Comparison of ENCODE assay signal across 8 cellular contexts in genomic region chr10:87861566-87861952, GRCh38. TPM values are rescaled to one million over a fixed set of nuclear protein-coding genes. Genes with fewer than 3 reads are reported as not detected.
DNase-seq lines count a peak whose midpoint lies in the region; ATAC-seq and TF ChIP-seq lines count a peak whose summit lies in the region.

No MANE protein-coding gene starts in this region.

- DNase-seq in C1 segment of cervical spinal cord (lab: John Stamatoyannopoulos, UW), result peak in 8 of 14 donors; percentile 45 to 84 (median 76)
- DNase-seq in HL-60 (ENCODE audit: low read depth in 1 of 2, low spot score in 1 of 2), result peak; percentile 76 to 81
- DNase-seq in activated CD4-positive, alpha-beta memory T cell treated with anti-CD3 and anti-CD28 coated beads for 36 hours, result no peak
- peak; percentile 90 for DNase-seq in fibroblast of villous mesenchyme (ENCODE audit: low read depth)
- DNase-seq in DMS79 (lab: John Stamatoyannopoulos, UW), result no peak
- no peak for DNase-seq in amniotic stem cell (lab: John Stamatoyannopoulos, UW)

- H4K20me1 ChIP-seq in neural cell (ENCODE audit: insufficient read depth), result peaks cover 18% of the 10 kb centered on the region

- no peak overlapping the region for H3K27ac Mint-ChIP-seq in activated CD4-positive, alpha-beta memory T cell treated with anti-CD3 and anti-CD28 coated beads for 36 hours

- peak overlapping the region; percentile 65 for H3K4me2 ChIP-seq in neural cell (ENCODE audit: low read length)

- peak overlapping the region; percentile 86 for H3K4me3 ChIP-seq in HL-60 (replicated peaks; ENCODE audit: insufficient read depth, low read length)
- H3K4me3 ChIP-seq in fibroblast of villous mesenchyme (ENCODE audit: low read depth, low read length), result peak overlapping the region; percentile 93
- peak overlapping the region; percentile 80 for H3K4me3 ChIP-seq in neural cell (ENCODE audit: low read length)

- H3K9me3 Mint-ChIP-seq in activated CD4-positive, alpha-beta memory T cell treated with anti-CD3 and anti-CD28 coated beads for 36 hours, result no peaks in the 10 kb centered on the region

- H3K27me3 ChIP-seq in HL-60 (ENCODE audit: insufficient read depth, poor library complexity, severe bottlenecking) (no peaks in the 10 kb centered on the region), neural cell (ENCODE audit: insufficient read depth, low read depth, low read length) (no peaks in the 10 kb centered on the region)

- ATAC-seq in GM19324 (IDR thresholded peaks at IDR 0.05; ENCODE audit: low FRiP score, unreplicated experiment), result peak; percentile 5

- H3K27ac ChIP-seq in HL-60 (replicated peaks), result peak overlapping the region; percentile 91
- H3K27ac ChIP-seq in neural cell (ENCODE audit: low read length), result peak overlapping the region; percentile 99

- TF ChIP-seq RAD21 in neural cell (conservative IDR thresholded peaks at IDR 0.05), result no peak

- no peak for TF ChIP-seq EP300 in neural cell (conservative IDR thresholded peaks at IDR 0.05; ENCODE audit: poor library complexity, severe bottlenecking)

- H3K4me3 Mint-ChIP-seq in activated CD4-positive, alpha-beta memory T cell treated with anti-CD3 and anti-CD28 coated beads for 36 hours, result peak overlapping the region; percentile 90

- H3F3A ChIP-seq in neural cell (ENCODE audit: insufficient read depth, low read length, poor library complexity, severe bottlenecking), result peaks cover 10% of the 10 kb centered on the region

- H2AFZ ChIP-seq in neural cell (ENCODE audit: low read depth, low read length), result peak overlapping the region; percentile 97

- CTCF ChIA-PET in activated CD4-positive, alpha-beta memory T cell treated with anti-CD3 and anti-CD28 coated beads for 36 hours (lab: Charles Lee), result interaction anchor here (1.0 to 3.6 kb wide), 10 partner anchors 11 to 721 kb away, joined by 3 to 34 read pairs (median 6); partner anchors contain the start of gene ATAD1

- no peaks in the 10 kb centered on the region for H3K27me3 Mint-ChIP-seq in activated CD4-positive, alpha-beta memory T cell treated with anti-CD3 and anti-CD28 coated beads for 36 hours

- POLR2A ChIA-PET in activated CD4-positive, alpha-beta memory T cell treated with anti-CD3 and anti-CD28 coated beads for 36 hours (lab: Charles Lee), result interaction anchor here (0.7 to 4.3 kb wide), 9 partner anchors 34 to 721 kb away, joined by 3 to 33 read pairs (median 5); partner anchors contain the start of genes ATAD1, MINPP1 and RNLS

- H3K79me2 ChIP-seq in neural cell (replicated peaks; ENCODE audit: insufficient read depth, low read length), result peaks cover 23% of the 10 kb centered on the region

- H3K36me3 ChIP-seq in neural cell (ENCODE audit: insufficient read depth, low read length), result no peaks in the 10 kb centered on the region

- TF ChIP-seq CTCF in HL-60 (IDR thresholded peaks at IDR 0.05; ENCODE audit: insufficient read depth, low read length) (no peak), fibroblast of villous mesenchyme (IDR thresholded peaks at IDR 0.05; ENCODE audit: insufficient read depth, low read depth, low read length) (peak; percentile 36), neural cell (IDR thresholded peaks at IDR 0.05; ENCODE audit: poor library complexity, severe bottlenecking) (no peak)

- peaks cover 9% of the 10 kb centered on the region for H3K36me3 Mint-ChIP-seq in activated CD4-positive, alpha-beta memory T cell treated with anti-CD3 and anti-CD28 coated beads for 36 hours

- peaks cover 29% of the 10 kb centered on the region for H3K4me1 Mint-ChIP-seq in activated CD4-positive, alpha-beta memory T cell treated with anti-CD3 and anti-CD28 coated beads for 36 hours (ENCODE audit: low read depth)

- H3K9me3 ChIP-seq in neural cell (ENCODE audit: low read length), result no peaks in the 10 kb centered on the region

- intact Hi-C loops in activated CD4-positive, alpha-beta memory T cell treated with anti-CD3 and anti-CD28 coated beads for 36 hours (cut with micrococcal nuclease), result loop anchor here (2.0 to 10.0 kb wide), 6 partner anchors 204 to 1391 kb away; partner anchors contain the start of genes LIPA and PAPSS2

- H3K9me2 ChIP-seq in neural cell (ENCODE audit: insufficient read depth, low read length), result no peaks in the 10 kb centered on the region

- peak overlapping the region; percentile 98 for H3K9ac ChIP-seq in neural cell (ENCODE audit: low read length)

TF ChIP-seq in neural cell, 6 proteins besides CTCF, POLR2A, EP300 and RAD21:
- TF ChIP-seq SMC3 (conservative IDR thresholded peaks at IDR 0.05; ENCODE audit: poor library complexity), result no peak
- no peak for TF ChIP-seq MXI1 (conservative IDR thresholded peaks at IDR 0.05; ENCODE audit: poor library complexity, severe bottlenecking)
- no peak for TF ChIP-seq POLR2AphosphoS5 (IDR thresholded peaks at IDR 0.05)
- TF ChIP-seq TAF1 (IDR thresholded peaks at IDR 0.05; ENCODE audit: low read depth), result no peak

RNA-seq across cellular contexts. Expression of gene KLLN, which starts 1.8 kb away (rescaled TPM):
- under 1 TPM; 0.19 to 0.29 TPM for total RNA-seq in activated CD4-positive, alpha-beta memory T cell treated with anti-CD3 and anti-CD28 coated beads for 36 hours
- 0.86 and 0.97 TPM in 2 replicates for total RNA-seq in fibroblast of villous mesenchyme
- 0.30 and 0.77 TPM in 2 replicates for polyA plus RNA-seq in neural cell
- 2.8 and 2.9 TPM in 2 replicates for polyA minus RNA-seq in neural cell

RNA-seq across cellular contexts. Expression of gene PTEN, which starts 1.9 kb away (rescaled TPM):
- 10 to 100 TPM; 31.9 to 36.8 TPM for total RNA-seq in activated CD4-positive, alpha-beta memory T cell treated with anti-CD3 and anti-CD28 coated beads for 36 hours
- total RNA-seq in fibroblast of villous mesenchyme, result 265 and 276 TPM in 2 replicates
- 47.3 and 50.4 TPM in 2 replicates for polyA plus RNA-seq in neural cell
- polyA minus RNA-seq in neural cell, result 218 and 240 TPM in 2 replicates

RNA-seq across cellular contexts. Expression of gene ATAD1, which starts 43.5 kb away (rescaled TPM):
- total RNA-seq in activated CD4-positive, alpha-beta memory T cell treated with anti-CD3 and anti-CD28 coated beads for 36 hours, result 10 to 100 TPM; 39.4 to 42.8 TPM
- 30.6 and 51.8 TPM in 2 replicates for total RNA-seq in fibroblast of villous mesenchyme
- polyA plus RNA-seq in neural cell, result 136 and 165 TPM in 2 replicates
- 165 and 188 TPM in 2 replicates for polyA minus RNA-seq in neural cell

Comparison
In these comparisons a context has a peak if more than half of its experiments do, and no peak if none do; other contexts are left out.
1. DNase-seq: peak in C1 segment of cervical spinal cord (8 of 14), HL-60 (2 of 2) and fibroblast of villous mesenchyme (single experiment); none in activated CD4-positive, alpha-beta memory T cell treated with anti-CD3 and anti-CD28 coated beads for 36 hours (single experiment), DMS79 (single experiment) and amniotic stem cell (single experiment).
2. Peak in every context shown above with its lines, with median percentiles within 50 percentile points of each other: H3K4me3 ChIP-seq.